Comparison of ENCODE assay signal across 19 cellular contexts in the genomic region with DNA sequence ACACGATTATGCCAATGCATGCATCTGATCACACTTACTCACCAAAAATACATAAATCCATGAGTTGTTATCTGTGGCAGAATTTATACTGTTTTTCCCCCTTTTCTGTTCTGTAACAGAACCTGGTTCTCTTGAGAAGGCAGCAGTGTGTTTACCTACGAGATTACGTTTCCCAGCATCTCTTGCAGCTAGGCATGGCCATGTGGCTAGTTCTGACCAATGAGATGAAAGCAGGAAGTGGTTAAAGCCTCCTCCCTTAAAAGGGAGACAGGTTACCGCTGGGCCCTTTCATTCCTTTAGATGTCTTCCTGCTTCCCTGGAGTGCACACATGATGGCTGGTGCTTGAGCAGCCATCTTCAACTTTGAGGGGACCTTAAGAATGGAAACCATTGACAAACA. TPM values are rescaled to one million over a fixed set of nuclear protein-coding genes. Genes with fewer than 3 reads are reported as not detected.
DNase-seq lines count a peak whose midpoint lies in the region; ATAC-seq and TF ChIP-seq lines count a peak whose summit lies in the region.
"Had no signal": no experiment of that assay in that cellular context is flagged by ENCODE, and none has a peak within 500 bp of the region (broad histone marks: within the 10 kb centered on the region; RNA-seq: fewer than 3 reads in every experiment).

No MANE protein-coding gene starts in this region.

- H3K4me3 Mint-ChIP-seq in osteocyte (ENCODE audit: unreplicated experiment) = no peak overlapping the region
- H3K4me3 Mint-ChIP-seq: B cell; CD14-positive monocyte; CD4-positive, alpha-beta T cell; CD8-positive, alpha-beta memory T cell; HFFc6 had no signal

- peaks cover 3% of the 10 kb centered on the region for H3K4me1 Mint-ChIP-seq in osteocyte (ENCODE audit: unreplicated experiment)

- H3K4me3 ChIP-seq in MM.1S (ENCODE audit: low read length) = no peak overlapping the region; the same call in 1 of the 2 replicates
- H3K4me3 ChIP-seq: BLaER1 treated with 17β-estradiol and CSF1 and Interleukin-3, amounts not matched to agents 10 nM and 100 nM; HAP-1 had no signal

- H3K9me3 ChIP-seq in MM.1S (replicated peaks; ENCODE audit: insufficient read depth, low read length) = no peaks in the 10 kb centered on the region
- H3K9me3 ChIP-seq: HAP-1 had no signal

- H3F3A ChIP-seq in MM.1S (ENCODE audit: insufficient read depth, low read length) = no peaks in the 10 kb centered on the region

- no peaks in the 10 kb centered on the region for H3K36me3 ChIP-seq in MM.1S (replicated peaks; ENCODE audit: insufficient read depth, low read length)
- H3K36me3 ChIP-seq: HAP-1 had no signal

- H3K27ac Mint-ChIP-seq in osteocyte (ENCODE audit: unreplicated experiment) = no peak overlapping the region
- H3K27ac Mint-ChIP-seq: B cell; CD14-positive monocyte; CD4-positive, alpha-beta T cell; HFFc6 had no signal

- H3K79me2 ChIP-seq in MM.1S (ENCODE audit: low read length) = no peaks in the 10 kb centered on the region

- 0 out of 2 replicates have a peak overlapping the region, but pooled peaks have one; percentile 11 for H2AFZ ChIP-seq in MM.1S (ENCODE audit: low read length)

- H4K20me1 ChIP-seq in MM.1S (ENCODE audit: insufficient read depth, low read length) = no peaks in the 10 kb centered on the region
- H4K20me1 ChIP-seq: BLaER1 treated with 17β-estradiol and CSF1 and Interleukin-3, amounts not matched to agents 10 nM and 100 nM had no signal

- no peak for TF ChIP-seq CTCF in MM.1S (IDR thresholded peaks at IDR 0.05; ENCODE audit: low read length)
- TF ChIP-seq CTCF in osteocyte (IDR thresholded peaks at IDR 0.05) = no peak

- DNase-seq in HT-29 (ENCODE audit: low spot score) = peak; percentile 5
- peak; percentile 30 for DNase-seq in MM.1S
- DNase-seq in osteocyte (ENCODE audit: extremely low spot score, unreplicated experiment) = peak; percentile 21
- no peak for DNase-seq in midbrain (lab: John Stamatoyannopoulos, UW)
- DNase-seq in GF-D8 (lab: John Stamatoyannopoulos, UW) = no peak
- DNase-seq: CD4-positive, alpha-beta T cell; CD8-positive, alpha-beta memory T cell; DMS 273 treated with DMSO at 0.1 percent for 48 hours; DMS79; EL; GDM1; GOT3; HFFc6 had no signal

- H3K27me3 Mint-ChIP-seq in osteocyte (ENCODE audit: unreplicated experiment) = peaks cover 20% of the 10 kb centered on the region

- H3K9ac ChIP-seq in MM.1S (ENCODE audit: low read length) = no peak overlapping the region
- H3K9ac ChIP-seq: BLaER1 treated with 17β-estradiol and CSF1 and Interleukin-3, amounts not matched to agents 10 nM and 100 nM had no signal

- peaks cover 18% of the 10 kb centered on the region; the same call in 1 of the 2 replicates for H3K27me3 ChIP-seq in MM.1S (replicated peaks; ENCODE audit: insufficient read depth, low read length)
- H3K27me3 ChIP-seq: BLaER1 treated with 17β-estradiol and CSF1 and Interleukin-3, amounts not matched to agents 10 nM and 100 nM had no signal

- no peaks in the 10 kb centered on the region for H3K36me3 Mint-ChIP-seq in osteocyte (ENCODE audit: unreplicated experiment)
- H3K36me3 Mint-ChIP-seq: CD14-positive monocyte; CD8-positive, alpha-beta memory T cell had no signal

- H3K27ac ChIP-seq in MM.1S (ENCODE audit: low read length) = no peak overlapping the region
- H3K27ac ChIP-seq: BLaER1 treated with 17β-estradiol and CSF1 and Interleukin-3, amounts not matched to agents 10 nM and 100 nM had no signal

- no peaks in the 10 kb centered on the region for H3K4me1 ChIP-seq in MM.1S (ENCODE audit: low read length)
- H3K4me1 ChIP-seq: HAP-1 had no signal

- peak overlapping the region; percentile 9; the same call in 1 of the 2 replicates for H3K4me2 ChIP-seq in MM.1S (ENCODE audit: low read depth, low read length)
- H3K4me2 ChIP-seq: BLaER1 treated with 17β-estradiol and CSF1 and Interleukin-3, amounts not matched to agents 10 nM and 100 nM had no signal

- no peak for ATAC-seq in GM18517 (IDR thresholded peaks at IDR 0.05; ENCODE audit: unreplicated experiment)

- H3K9me3 Mint-ChIP-seq in osteocyte (ENCODE audit: unreplicated experiment) = peaks cover 7% of the 10 kb centered on the region

- H3K9me2 ChIP-seq in MM.1S (replicated peaks; ENCODE audit: insufficient read depth, low read length) = no peaks in the 10 kb centered on the region

RNA-seq across cellular contexts. Expression of a gene that starts 11.7 kb away (rescaled TPM):
- total RNA-seq in HT-29 (2014; rRNA removed; shearing (Covaris generic)) = not detected in 2 replicates
- total RNA-seq in osteocyte = not detected in 2 replicates
- total RNA-seq: A172; B cell; CD4-positive, alpha-beta T cell; CD8-positive, alpha-beta memory T cell; HFFc6 had no signal

Comparison
In these comparisons a context has a peak if more than half of its experiments do, and no peak if none do; other contexts are left out.
1. DNase-seq: peak in HT-29 (single experiment), MM.1S (single experiment) and osteocyte (single experiment); none in midbrain (single experiment) and GF-D8 (single experiment).